In genomic region chr12:123445388-123446344, GRCh38 we compare ENCODE assay signal across 8 cellular contexts. TPM values are rescaled to one million over a fixed set of nuclear protein-coding genes. Genes with fewer than 3 reads are reported as not detected.
DNase-seq lines count a peak whose midpoint lies in the region; TF ChIP-seq lines count a peak whose summit lies in the region.

No MANE protein-coding gene starts in this region.

- H3K9me3 Mint-ChIP-seq in CD4-positive, alpha-beta memory T cell, result no peaks in the 10 kb centered on the region

- POLR2A ChIA-PET in CD4-positive, alpha-beta memory T cell (lab: Charles Lee; ENCODE audit: partially characterized antibody), result interaction anchor here (0.7 to 8.7 kb wide), 3 partner anchors 10 to 152 kb away, joined by 3 to 141 read pairs (median 132); partner anchors contain the start of genes RILPL2 and SNRNP35

- no peaks in the 10 kb centered on the region for H3K36me3 Mint-ChIP-seq in CD4-positive, alpha-beta memory T cell

- peak overlapping the region; percentile 41 for H3K4me2 ChIP-seq in OCI-LY1 (ENCODE audit: low read length)
- H3K4me2 ChIP-seq in osteoblast (ENCODE audit: insufficient read depth, low read length), result peak overlapping the region; percentile 52

- H3K4me3 ChIP-seq in CD4-positive, alpha-beta memory T cell (ENCODE audit: low read length in 2 of 2), result no peak overlapping the region
- H3K4me3 ChIP-seq in OCI-LY1 (ENCODE audit: low read depth, low read length, poor library complexity, severe bottlenecking) (peak overlapping the region; percentile 1), esophagus squamous epithelium (peak overlapping the region in 1 of 4 donors; percentile 5), osteoblast (ENCODE audit: insufficient read depth, low read length) (peak overlapping the region; percentile 33)

- no peaks in the 10 kb centered on the region for H3K27me3 Mint-ChIP-seq in CD4-positive, alpha-beta memory T cell

- DNase-seq in CD4-positive, alpha-beta memory T cell, result no peak
- DNase-seq in esophagus squamous epithelium (lab: John Stamatoyannopoulos, UW) (no peak), osteoblast (ENCODE audit: insufficient read length, low spot score, missing footprints) (no peak), NCI-H2196 treated with DMSO at 0.1 percent for 48 hours (lab: John Stamatoyannopoulos, UW; ENCODE audit: unreplicated experiment) (no peak), iPS-NIHi11 (ENCODE audit: low spot score) (no peak), DMS114 treated with DMSO at 0.1 percent for 48 hours (lab: John Stamatoyannopoulos, UW; ENCODE audit: unreplicated experiment) (no peak)
- DNase-seq in stimulated activated CD4-positive, alpha-beta T cell treated with anti-CD3 and anti-CD28 coated beads, Interleukin-12 subunit alpha, Interleukin-12 subunit beta, amount 100 ng/mL, for 4 hours, result no peak

- H3K79me2 ChIP-seq in OCI-LY1 (ENCODE audit: insufficient read depth, low read length) (no peaks in the 10 kb centered on the region), osteoblast (ENCODE audit: insufficient read depth, low read length) (no peaks in the 10 kb centered on the region)

- H3K27ac Mint-ChIP-seq in CD4-positive, alpha-beta memory T cell, result peak overlapping the region; percentile 77 to 95 (median 86)

- no peaks in the 10 kb centered on the region for H3K9me2 ChIP-seq in OCI-LY1 (ENCODE audit: low read depth, low read length)

- H3K4me3 Mint-ChIP-seq in CD4-positive, alpha-beta memory T cell, result peak overlapping the region; percentile 63 to 75 (median 72)

- H3K4me1 Mint-ChIP-seq in CD4-positive, alpha-beta memory T cell, result peaks cover 20 to 42% (median 34%) of the 10 kb centered on the region in 4 donors

- intact Hi-C loops in CD4-positive, alpha-beta memory T cell (cut with micrococcal nuclease), result no loop called here
- intact Hi-C loops in esophagus squamous epithelium (cut with DNase I), result no loop called here

- H3K36me3 ChIP-seq in CD4-positive, alpha-beta memory T cell (ENCODE audit: insufficient read depth, low read length), result no peaks in the 10 kb centered on the region
- no peaks in the 10 kb centered on the region for H3K36me3 ChIP-seq in OCI-LY1 (ENCODE audit: insufficient read depth, low read length)
- H3K36me3 ChIP-seq in esophagus squamous epithelium, result no peaks in the 10 kb centered on the region
- H3K36me3 ChIP-seq in osteoblast (ENCODE audit: insufficient read depth, low read length), result no peaks in the 10 kb centered on the region

- no peaks in the 10 kb centered on the region for H3F3A ChIP-seq in OCI-LY1 (ENCODE audit: insufficient read depth, low read length)

- TF ChIP-seq POLR2A in esophagus squamous epithelium (IDR thresholded peaks at IDR 0.05), result no peak

- H2AFZ ChIP-seq in OCI-LY1 (ENCODE audit: low read length), result peak overlapping the region; percentile 14; the same call in 1 of the 2 replicates
- peak overlapping the region; percentile 83 for H2AFZ ChIP-seq in osteoblast (ENCODE audit: low read length)

- H4K20me1 ChIP-seq in OCI-LY1 (ENCODE audit: insufficient read depth, low read length) (no peaks in the 10 kb centered on the region), osteoblast (ENCODE audit: insufficient read depth, low read length) (no peaks in the 10 kb centered on the region)

- no peaks in the 10 kb centered on the region for H3K27me3 ChIP-seq in CD4-positive, alpha-beta memory T cell (ENCODE audit: insufficient read depth, low read length)
- no peaks in the 10 kb centered on the region for H3K27me3 ChIP-seq in OCI-LY1 (ENCODE audit: insufficient read depth, low read length)
- no peaks in the 10 kb centered on the region for H3K27me3 ChIP-seq in esophagus squamous epithelium
- H3K27me3 ChIP-seq in osteoblast (ENCODE audit: insufficient read depth, low read length), result no peaks in the 10 kb centered on the region

- no peaks in the 10 kb centered on the region for H3K9me3 ChIP-seq in CD4-positive, alpha-beta memory T cell (ENCODE audit: control insufficient read depth in 1 of 2, low read length in 2 of 2)
- no peaks in the 10 kb centered on the region for H3K9me3 ChIP-seq in OCI-LY1 (ENCODE audit: low read length)
- no peaks in the 10 kb centered on the region for H3K9me3 ChIP-seq in esophagus squamous epithelium
- H3K9me3 ChIP-seq in osteoblast (ENCODE audit: low read depth, low read length), result no peaks in the 10 kb centered on the region

- peaks cover 38% of the 10 kb centered on the region for H3K4me1 ChIP-seq in CD4-positive, alpha-beta memory T cell (ENCODE audit: insufficient read depth, low read length)
- H3K4me1 ChIP-seq in OCI-LY1 (ENCODE audit: insufficient read depth, low read length, severe bottlenecking) (peaks cover 30% of the 10 kb centered on the region), esophagus squamous epithelium (peaks cover 6 to 24% (median 20%) of the 10 kb centered on the region in 3 donors), osteoblast (ENCODE audit: insufficient read depth, low read length) (peaks cover 21% of the 10 kb centered on the region)

- peak overlapping the region; percentile 18 for H3K27ac ChIP-seq in CD4-positive, alpha-beta memory T cell (ENCODE audit: low read depth, low read length)
- peak overlapping the region; percentile 29 for H3K27ac ChIP-seq in OCI-LY1 (ENCODE audit: low read depth, low read length, poor library complexity, severe bottlenecking)
- H3K27ac ChIP-seq in esophagus squamous epithelium, result peak overlapping the region in 3 of 4 donors; percentile 55 to 79 (median 67)
- H3K27ac ChIP-seq in osteoblast (ENCODE audit: low read depth, low read length), result peak overlapping the region; percentile 78

- TF ChIP-seq CTCF in OCI-LY1 (IDR thresholded peaks at IDR 0.05; ENCODE audit: low read length) (no peak), esophagus squamous epithelium (IDR thresholded peaks at IDR 0.05) (no peak), osteoblast (IDR thresholded peaks at IDR 0.05; ENCODE audit: extremely low read depth, low read depth, low read length) (no peak)

- CTCF ChIA-PET in CD4-positive, alpha-beta memory T cell (lab: Charles Lee; ENCODE audit: partially characterized antibody), result no interaction called here

- peak overlapping the region; percentile 3; the same call in 1 of the 2 replicates for H3K9ac ChIP-seq in OCI-LY1 (ENCODE audit: low read length)

- 40 to 47% methylated on average over 17 to 18 of the region's 18 CpGs for WGBS in esophagus squamous epithelium, 2 donors

RNA-seq across cellular contexts. Expression of gene RILPL2, which starts 9.2 kb away (rescaled TPM):
- total RNA-seq in CD4-positive, alpha-beta memory T cell, result 10 to 100 TPM; 11.6 to 11.9 TPM
- 10 to 100 TPM; 13.3 to 13.7 TPM for polyA plus RNA-seq in CD4-positive, alpha-beta memory T cell
- 1 to 10 TPM; 1.3 to 5.7 (median 3.7) TPM for total RNA-seq in esophagus squamous epithelium
- 5.1 and 5.3 TPM in 2 replicates for total RNA-seq in osteoblast

RNA-seq across cellular contexts. Expression of gene SNRNP35, which starts 12.3 kb away (rescaled TPM):
- 10 to 100 TPM; 44.0 to 49.5 TPM for total RNA-seq in CD4-positive, alpha-beta memory T cell
- 10 to 100 TPM; 39.0 to 40.4 TPM for polyA plus RNA-seq in CD4-positive, alpha-beta memory T cell
- 10 to 100 TPM; 12.3 to 21.6 (median 13.7) TPM for total RNA-seq in esophagus squamous epithelium
- 10.3 and 15.6 TPM in 2 replicates for total RNA-seq in osteoblast

Comparison
In these comparisons a context has a peak if more than half of its experiments do, and no peak if none do; other contexts are left out.
1. H3K27ac ChIP-seq: peak in every context shown above with its lines; median percentile 78 in osteoblast; 67 in esophagus squamous epithelium; 29 in OCI-LY1; 18 in CD4-positive, alpha-beta memory T cell.
2. H3K4me3 ChIP-seq: peak in OCI-LY1 (single experiment) and osteoblast (single experiment); none in CD4-positive, alpha-beta memory T cell (0 of 2).